1 cellular context compared by ENCODE assay signal in the genomic region with DNA sequence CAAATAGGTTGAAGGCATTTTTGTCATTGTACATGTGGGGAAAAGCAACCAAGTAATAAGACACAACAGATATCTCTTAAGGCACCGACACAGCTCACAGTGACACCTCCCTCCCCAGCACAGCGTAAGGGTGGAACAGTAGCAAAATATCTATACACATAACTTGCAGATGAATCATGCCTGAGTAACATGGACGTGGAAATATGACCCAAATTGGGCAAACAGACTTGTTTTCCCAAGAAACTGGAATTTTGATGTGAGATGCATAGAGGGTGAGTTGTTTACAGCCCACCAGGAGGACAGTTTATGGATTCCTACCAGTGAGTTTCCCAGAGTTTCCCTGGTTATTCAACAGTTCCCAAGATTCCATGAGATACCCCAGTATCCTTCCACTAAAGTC.
TF ChIP-seq lines count a peak whose summit lies in the region.

No MANE protein-coding gene starts in this region.

TF ChIP-seq in GM23338, 12 proteins besides CTCF, POLR2A, EP300 and RAD21 (continued from another document):
- TF ChIP-seq, protein P1, sequence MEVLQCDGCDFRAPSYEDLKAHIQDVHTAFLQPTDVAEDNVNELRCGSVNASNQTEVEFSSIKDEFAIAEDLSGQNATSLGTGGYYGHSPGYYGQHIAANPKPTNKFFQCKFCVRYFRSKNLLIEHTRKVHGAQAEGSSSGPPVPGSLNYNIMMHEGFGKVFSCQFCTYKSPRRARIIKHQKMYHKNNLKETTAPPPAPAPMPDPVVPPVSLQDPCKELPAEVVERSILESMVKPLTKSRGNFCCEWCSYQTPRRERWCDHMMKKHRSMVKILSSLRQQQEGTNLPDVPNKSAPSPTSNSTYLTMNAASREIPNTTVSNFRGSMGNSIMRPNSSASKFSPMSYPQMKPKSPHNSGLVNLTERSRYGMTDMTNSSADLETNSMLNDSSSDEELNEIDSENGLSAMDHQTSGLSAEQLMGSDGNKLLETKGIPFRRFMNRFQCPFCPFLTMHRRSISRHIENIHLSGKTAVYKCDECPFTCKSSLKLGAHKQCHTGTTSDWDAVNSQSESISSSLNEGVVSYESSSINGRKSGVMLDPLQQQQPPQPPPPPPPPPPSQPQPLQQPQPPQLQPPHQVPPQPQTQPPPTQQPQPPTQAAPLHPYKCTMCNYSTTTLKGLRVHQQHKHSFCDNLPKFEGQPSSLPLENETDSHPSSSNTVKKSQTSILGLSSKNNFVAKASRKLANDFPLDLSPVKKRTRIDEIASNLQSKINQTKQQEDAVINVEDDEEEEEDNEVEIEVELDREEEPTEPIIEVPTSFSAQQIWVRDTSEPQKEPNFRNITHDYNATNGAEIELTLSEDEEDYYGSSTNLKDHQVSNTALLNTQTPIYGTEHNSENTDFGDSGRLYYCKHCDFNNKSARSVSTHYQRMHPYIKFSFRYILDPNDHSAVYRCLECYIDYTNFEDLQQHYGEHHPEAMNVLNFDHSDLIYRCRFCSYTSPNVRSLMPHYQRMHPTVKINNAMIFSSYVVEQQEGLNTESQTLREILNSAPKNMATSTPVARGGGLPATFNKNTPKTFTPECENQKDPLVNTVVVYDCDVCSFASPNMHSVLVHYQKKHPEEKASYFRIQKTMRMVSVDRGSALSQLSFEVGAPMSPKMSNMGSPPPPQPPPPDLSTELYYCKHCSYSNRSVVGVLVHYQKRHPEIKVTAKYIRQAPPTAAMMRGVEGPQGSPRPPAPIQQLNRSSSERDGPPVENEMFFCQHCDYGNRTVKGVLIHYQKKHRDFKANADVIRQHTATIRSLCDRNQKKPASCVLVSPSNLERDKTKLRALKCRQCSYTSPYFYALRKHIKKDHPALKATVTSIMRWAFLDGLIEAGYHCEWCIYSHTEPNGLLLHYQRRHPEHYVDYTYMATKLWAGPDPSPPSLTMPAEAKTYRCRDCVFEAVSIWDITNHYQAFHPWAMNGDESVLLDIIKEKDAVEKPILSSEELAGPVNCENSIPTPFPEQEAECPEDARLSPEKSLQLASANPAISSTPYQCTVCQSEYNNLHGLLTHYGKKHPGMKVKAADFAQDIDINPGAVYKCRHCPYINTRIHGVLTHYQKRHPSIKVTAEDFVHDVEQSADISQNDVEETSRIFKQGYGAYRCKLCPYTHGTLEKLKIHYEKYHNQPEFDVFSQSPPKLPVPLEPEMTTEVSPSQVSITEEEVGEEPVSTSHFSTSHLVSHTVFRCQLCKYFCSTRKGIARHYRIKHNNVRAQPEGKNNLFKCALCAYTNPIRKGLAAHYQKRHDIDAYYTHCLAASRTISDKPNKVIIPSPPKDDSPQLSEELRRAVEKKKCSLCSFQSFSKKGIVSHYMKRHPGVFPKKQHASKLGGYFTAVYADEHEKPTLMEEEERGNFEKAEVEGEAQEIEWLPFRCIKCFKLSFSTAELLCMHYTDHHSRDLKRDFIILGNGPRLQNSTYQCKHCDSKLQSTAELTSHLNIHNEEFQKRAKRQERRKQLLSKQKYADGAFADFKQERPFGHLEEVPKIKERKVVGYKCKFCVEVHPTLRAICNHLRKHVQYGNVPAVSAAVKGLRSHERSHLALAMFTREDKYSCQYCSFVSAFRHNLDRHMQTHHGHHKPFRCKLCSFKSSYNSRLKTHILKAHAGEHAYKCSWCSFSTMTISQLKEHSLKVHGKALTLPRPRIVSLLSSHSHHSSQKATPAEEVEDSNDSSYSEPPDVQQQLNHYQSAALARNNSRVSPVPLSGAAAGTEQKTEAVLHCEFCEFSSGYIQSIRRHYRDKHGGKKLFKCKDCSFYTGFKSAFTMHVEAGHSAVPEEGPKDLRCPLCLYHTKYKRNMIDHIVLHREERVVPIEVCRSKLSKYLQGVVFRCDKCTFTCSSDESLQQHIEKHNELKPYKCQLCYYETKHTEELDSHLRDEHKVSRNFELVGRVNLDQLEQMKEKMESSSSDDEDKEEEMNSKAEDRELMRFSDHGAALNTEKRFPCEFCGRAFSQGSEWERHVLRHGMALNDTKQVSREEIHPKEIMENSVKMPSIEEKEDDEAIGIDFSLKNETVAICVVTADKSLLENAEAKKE (CRISPR knock-in tag; IDR thresholded peaks at IDR 0.05), result no peak
- TF ChIP-seq, protein P2, sequence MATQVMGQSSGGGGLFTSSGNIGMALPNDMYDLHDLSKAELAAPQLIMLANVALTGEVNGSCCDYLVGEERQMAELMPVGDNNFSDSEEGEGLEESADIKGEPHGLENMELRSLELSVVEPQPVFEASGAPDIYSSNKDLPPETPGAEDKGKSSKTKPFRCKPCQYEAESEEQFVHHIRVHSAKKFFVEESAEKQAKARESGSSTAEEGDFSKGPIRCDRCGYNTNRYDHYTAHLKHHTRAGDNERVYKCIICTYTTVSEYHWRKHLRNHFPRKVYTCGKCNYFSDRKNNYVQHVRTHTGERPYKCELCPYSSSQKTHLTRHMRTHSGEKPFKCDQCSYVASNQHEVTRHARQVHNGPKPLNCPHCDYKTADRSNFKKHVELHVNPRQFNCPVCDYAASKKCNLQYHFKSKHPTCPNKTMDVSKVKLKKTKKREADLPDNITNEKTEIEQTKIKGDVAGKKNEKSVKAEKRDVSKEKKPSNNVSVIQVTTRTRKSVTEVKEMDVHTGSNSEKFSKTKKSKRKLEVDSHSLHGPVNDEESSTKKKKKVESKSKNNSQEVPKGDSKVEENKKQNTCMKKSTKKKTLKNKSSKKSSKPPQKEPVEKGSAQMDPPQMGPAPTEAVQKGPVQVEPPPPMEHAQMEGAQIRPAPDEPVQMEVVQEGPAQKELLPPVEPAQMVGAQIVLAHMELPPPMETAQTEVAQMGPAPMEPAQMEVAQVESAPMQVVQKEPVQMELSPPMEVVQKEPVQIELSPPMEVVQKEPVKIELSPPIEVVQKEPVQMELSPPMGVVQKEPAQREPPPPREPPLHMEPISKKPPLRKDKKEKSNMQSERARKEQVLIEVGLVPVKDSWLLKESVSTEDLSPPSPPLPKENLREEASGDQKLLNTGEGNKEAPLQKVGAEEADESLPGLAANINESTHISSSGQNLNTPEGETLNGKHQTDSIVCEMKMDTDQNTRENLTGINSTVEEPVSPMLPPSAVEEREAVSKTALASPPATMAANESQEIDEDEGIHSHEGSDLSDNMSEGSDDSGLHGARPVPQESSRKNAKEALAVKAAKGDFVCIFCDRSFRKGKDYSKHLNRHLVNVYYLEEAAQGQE (IDR thresholded peaks at IDR 0.05; ENCODE audit: unreplicated experiment), result no peak
- TF ChIP-seq JUNB (IDR thresholded peaks at IDR 0.05; ENCODE audit: unreplicated experiment), result no peak
